10 cellular contexts compared by ENCODE assay signal in the genomic region with DNA sequence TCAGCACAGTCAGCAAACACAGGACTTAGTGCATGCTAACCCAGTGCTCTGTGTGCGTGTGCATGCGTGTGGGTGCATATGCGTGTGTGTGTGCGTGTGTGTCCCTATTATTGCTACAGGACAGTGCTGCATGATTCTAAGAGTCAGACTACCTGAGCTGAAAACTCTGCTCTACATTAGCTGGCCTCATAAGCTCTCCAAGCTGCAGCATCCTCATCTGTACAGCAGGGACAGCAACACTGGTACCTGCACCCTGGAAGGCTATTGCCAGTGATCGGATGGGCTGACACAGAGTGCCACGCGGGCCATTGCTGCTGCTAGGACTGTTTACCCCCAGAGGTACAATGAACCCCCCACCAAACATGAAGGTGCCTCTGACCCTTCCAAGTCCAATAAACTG. TPM values are rescaled to one million over a fixed set of nuclear protein-coding genes. Genes with fewer than 3 reads are reported as not detected.
A peak's percentile ranks its signal among the peaks of the same experiment; 100 is the strongest.
DNase-seq lines count a peak whose midpoint lies in the region; ATAC-seq and TF ChIP-seq lines count a peak whose summit lies in the region.
"Had no signal": no experiment of that assay in that cellular context is flagged by ENCODE, and none has a peak within 500 bp of the region (broad histone marks: within the 10 kb centered on the region; RNA-seq: fewer than 3 reads in every experiment).

No MANE protein-coding gene starts in this region.

- H3K4me1 ChIP-seq in left ventricle myocardium inferior: peaks cover 22% of the 10 kb centered on the region
- H3K4me1 ChIP-seq in vagina: peaks cover 8% of the 10 kb centered on the region

- H3K9me3 ChIP-seq in left ventricle myocardium inferior (replicated peaks) (no peaks in the 10 kb centered on the region), vagina (no peaks in the 10 kb centered on the region)

- peak overlapping the region; percentile 69 for H3K27ac ChIP-seq in left ventricle myocardium inferior (replicated peaks)
- no peak overlapping the region for H3K27ac ChIP-seq in vagina
- H3K27ac ChIP-seq: BLaER1 treated with 17β-estradiol and CSF1 and Interleukin-3, amounts not matched to agents 10 nM and 100 nM had no signal

- no peak for TF ChIP-seq CTCF in left ventricle myocardium inferior (IDR thresholded peaks at IDR 0.05; ENCODE audit: borderline replicate concordance)
- TF ChIP-seq CTCF in kidney epithelial cell (IDR thresholded peaks at IDR 0.05; ENCODE audit: insufficient read depth, low read length, poor library complexity, severe bottlenecking): peak; percentile 26
- TF ChIP-seq CTCF in vagina (IDR thresholded peaks at IDR 0.05): no peak
- no peak for TF ChIP-seq CTCF in activated CD8-positive, alpha-beta T cell treated with anti-CD3 and anti-CD28 coated beads for 36 hours (IDR thresholded peaks at IDR 0.05)

- H3K4me3 ChIP-seq in left ventricle myocardium inferior (peak overlapping the region; percentile 66), kidney epithelial cell (ENCODE audit: low read depth, low read length) (peak overlapping the region; percentile 44), vagina (peak overlapping the region; percentile 39 to 47)

- H3K27me3 Mint-ChIP-seq in activated CD8-positive, alpha-beta T cell treated with anti-CD3 and anti-CD28 coated beads for 36 hours: peaks cover 31% of the 10 kb centered on the region

- POLR2A ChIA-PET in activated CD8-positive, alpha-beta T cell treated with anti-CD3 and anti-CD28 coated beads for 36 hours (lab: Charles Lee): no interaction called here

- H3K9me3 Mint-ChIP-seq in activated CD8-positive, alpha-beta T cell treated with anti-CD3 and anti-CD28 coated beads for 36 hours: no peaks in the 10 kb centered on the region

- CTCF ChIA-PET in activated CD8-positive, alpha-beta T cell treated with anti-CD3 and anti-CD28 coated beads for 36 hours (lab: Charles Lee): no interaction called here

- peaks cover 6% of the 10 kb centered on the region for H3K4me1 Mint-ChIP-seq in activated CD8-positive, alpha-beta T cell treated with anti-CD3 and anti-CD28 coated beads for 36 hours (ENCODE audit: low read depth)

- no peak for TF ChIP-seq POLR2A in vagina (IDR thresholded peaks at IDR 0.05)

- DNase-seq in left ventricle myocardium inferior (no peak), Right ventricle myocardium superior (no peak), amniotic epithelial cell (ENCODE audit: low read depth) (peak; percentile 38), kidney epithelial cell (ENCODE audit: low read depth) (no peak), vagina (ENCODE audit: extremely low spot score in 2 of 2) (no peak), SHP77 treated with DMSO at 0.1 percent for 48 hours (lab: John Stamatoyannopoulos, UW) (no peak)
- no peak for DNase-seq in stimulated activated CD4-positive, alpha-beta T cell treated with anti-CD3 and anti-CD28 coated beads, Interleukin-15, amount 100 ng/mL, for 24 hours
- no peak for DNase-seq in activated CD8-positive, alpha-beta T cell treated with anti-CD3 and anti-CD28 coated beads for 36 hours
- DNase-seq: NCI-H2227 treated with DMSO at 0.1 percent for 48 hours had no signal

- no peak for ATAC-seq in Right ventricle myocardium superior (ENCODE audit: poor library complexity)
- ATAC-seq in activated CD8-positive, alpha-beta T cell treated with anti-CD3 and anti-CD28 coated beads for 36 hours: no peak

- no peak overlapping the region for H3K4me3 Mint-ChIP-seq in activated CD8-positive, alpha-beta T cell treated with anti-CD3 and anti-CD28 coated beads for 36 hours

- H3K36me3 ChIP-seq in left ventricle myocardium inferior: no peaks in the 10 kb centered on the region
- H3K36me3 ChIP-seq in kidney epithelial cell (ENCODE audit: control insufficient read depth, insufficient read depth, low read length): no peaks in the 10 kb centered on the region
- no peaks in the 10 kb centered on the region for H3K36me3 ChIP-seq in vagina
- H3K36me3 ChIP-seq: BLaER1 treated with 17β-estradiol and CSF1 and Interleukin-3, amounts not matched to agents 10 nM and 100 nM had no signal

- no peaks in the 10 kb centered on the region for H3K36me3 Mint-ChIP-seq in activated CD8-positive, alpha-beta T cell treated with anti-CD3 and anti-CD28 coated beads for 36 hours (ENCODE audit: low read depth)

- H3K27ac Mint-ChIP-seq in activated CD8-positive, alpha-beta T cell treated with anti-CD3 and anti-CD28 coated beads for 36 hours: no peak overlapping the region

- intact Hi-C loops in left ventricle myocardium inferior (cut with micrococcal nuclease): no loop called here
- intact Hi-C loops in Right ventricle myocardium superior (cut with DNase I): no loop called here
- intact Hi-C loops in vagina (cut with DNase I): loop anchor here (5.0 kb wide), 1 partner anchor 33 kb away; no protein-coding TSS in a partner anchor
- intact Hi-C loops in activated CD8-positive, alpha-beta T cell treated with anti-CD3 and anti-CD28 coated beads for 36 hours (cut with micrococcal nuclease): no loop called here

- H3K27me3 ChIP-seq in left ventricle myocardium inferior (ENCODE audit: low read depth) (peaks cover 88% of the 10 kb centered on the region), kidney epithelial cell (ENCODE audit: control insufficient read depth, insufficient read depth, low read length) (no peaks in the 10 kb centered on the region), vagina (no peaks in the 10 kb centered on the region)

RNA-seq across cellular contexts. Expression of a gene that starts 1.2 kb away (rescaled TPM):
- total RNA-seq in left ventricle myocardium inferior (0.85 TPM), Right ventricle myocardium superior (1.7 TPM), kidney epithelial cell (3.4 and 4.1 TPM in 2 replicates), vagina (7.6 TPM)
- total RNA-seq in activated CD8-positive, alpha-beta T cell treated with anti-CD3 and anti-CD28 coated beads for 36 hours: not detected

RNA-seq across cellular contexts. Expression of a gene that starts 45.6 kb away (rescaled TPM):
- total RNA-seq in left ventricle myocardium inferior (not detected), Right ventricle myocardium superior (not detected), kidney epithelial cell (0.82 TPM in 1 of 2 replicates, not detected in the other), vagina (not detected)
- not detected for total RNA-seq in activated CD8-positive, alpha-beta T cell treated with anti-CD3 and anti-CD28 coated beads for 36 hours
